19 cellular contexts compared by ENCODE assay signal in genomic region chr4:106486533-106486932, GRCh38.
"Had no signal": no experiment of that assay in that cellular context is flagged by ENCODE, and none has a peak within 500 bp of the region (broad histone marks: within the 10 kb centered on the region; RNA-seq: fewer than 3 reads in every experiment).

No MANE protein-coding gene starts in this region.

- H3K27ac Mint-ChIP-seq: dendritic cell treated with granulocyte-macrophage colony-stimulating factor and Interleukin-4, amounts not matched to agents 40 ng/mL and 50 ng/mL, for 4 days; naive thymus-derived CD4-positive, alpha-beta T cell; nephron progenitor cell had no signal

- DNase-seq: esophagus squamous epithelium; glutamatergic neuron; left colon; left ventricle myocardium superior; mesendoderm; naive thymus-derived CD4-positive, alpha-beta T cell; nephron progenitor cell; stimulated activated CD4-positive, alpha-beta T cell treated with anti-CD3 and anti-CD28 coated beads, Interleukin-2, amount 100 ng/mL, for 24 hours; stimulated activated CD4-positive, alpha-beta T cell treated with anti-CD3 and anti-CD28 coated beads, Interleukin-4, amount 100 ng/mL, for 4 hours; stimulated activated naive CD4-positive, alpha-beta T cell; stomach; substantia nigra; transverse colon had no signal

- H3K4me3 ChIP-seq: esophagus squamous epithelium, gastroesophageal sphincter, skin epidermis, stomach, thoracic aorta, transverse colon had no signal

- ATAC-seq: gastroesophageal sphincter; left colon; left ventricle myocardium superior; naive thymus-derived CD4-positive, alpha-beta T cell; sciatic nerve had no signal

- H3K4me1 Mint-ChIP-seq: naive thymus-derived CD4-positive, alpha-beta T cell had no signal

- H3K27ac ChIP-seq: esophagus squamous epithelium, gastroesophageal sphincter, neutrophil, skin epidermis, stomach, thoracic aorta, transverse colon had no signal

- H3K9me3 ChIP-seq: esophagus squamous epithelium, gastroesophageal sphincter, neutrophil, thoracic aorta, transverse colon had no signal

- H3K4me3 Mint-ChIP-seq: dendritic cell treated with granulocyte-macrophage colony-stimulating factor and Interleukin-4, amounts not matched to agents 40 ng/mL and 50 ng/mL, for 4 days; naive thymus-derived CD4-positive, alpha-beta T cell; nephron progenitor cell had no signal

- H3K4me1 ChIP-seq: esophagus squamous epithelium, gastroesophageal sphincter, stomach, transverse colon had no signal

- H3K36me3 ChIP-seq: esophagus squamous epithelium, gastroesophageal sphincter, neutrophil, stomach, thoracic aorta, transverse colon had no signal

- H3K27me3 ChIP-seq: gastroesophageal sphincter, neutrophil, stomach, transverse colon had no signal

- H3K27me3 Mint-ChIP-seq: dendritic cell treated with granulocyte-macrophage colony-stimulating factor and Interleukin-4, amounts not matched to agents 40 ng/mL and 50 ng/mL, for 4 days had no signal
